In the genomic region with DNA sequence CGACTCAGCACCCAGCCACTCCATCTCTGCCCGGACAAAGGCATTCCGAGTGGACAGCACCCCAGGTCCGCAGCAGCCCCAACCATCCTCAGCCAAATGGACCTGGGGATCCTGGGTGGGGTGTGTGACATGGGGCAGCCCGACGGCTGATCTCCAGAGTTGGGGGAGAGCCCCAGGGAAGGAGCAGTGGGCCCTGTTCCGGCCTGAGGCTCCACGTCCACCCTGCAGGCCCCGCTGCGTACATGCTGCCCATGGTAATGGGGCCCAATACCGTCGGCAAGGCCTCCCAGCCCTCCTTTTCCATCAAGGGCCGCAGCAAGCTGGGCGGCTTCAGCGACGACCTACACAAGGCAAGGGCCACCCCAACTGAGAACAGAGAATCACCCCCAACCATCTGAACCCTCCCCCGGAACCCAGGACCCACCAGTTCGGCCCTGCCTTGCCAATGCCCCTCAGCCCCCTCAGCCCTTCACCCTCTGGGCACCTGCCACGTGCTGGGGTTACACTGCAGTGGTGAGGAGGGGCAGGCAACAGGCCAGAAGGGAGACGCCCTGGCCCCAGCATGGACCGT, we compare ENCODE assay signal across 14 cellular contexts. TPM values are rescaled to one million over a fixed set of nuclear protein-coding genes. Genes with fewer than 3 reads are reported as not detected.
DNase-seq lines count a peak whose midpoint lies in the region; ATAC-seq and TF ChIP-seq lines count a peak whose summit lies in the region.
"Had no signal": no experiment of that assay in that cellular context is flagged by ENCODE, and none has a peak within 500 bp of the region (broad histone marks: within the 10 kb centered on the region; RNA-seq: fewer than 3 reads in every experiment).

No MANE protein-coding gene starts in this region.

- peak in 1 of 2 donors; percentile 1 for DNase-seq in activated naive CD4-positive, alpha-beta T cell treated with anti-CD3 and anti-CD28 coated beads, Interleukin-2, amount 50 U/mL, for 72 hours (ENCODE audit: low spot score in 2 of 2)
- DNase-seq in activated naive CD4-positive, alpha-beta T cell treated with Interleukin-2 at 50 U/mL for 16 hours: no peak
- DNase-seq in right cardiac atrium (peak in 2 of 3 donors; percentile 52 to 56), stomach (peak; percentile 21), HUDEP-2 (lab: John Stamatoyannopoulos, UW; ENCODE audit: unreplicated experiment in 76 of 76) (no peak)
- DNase-seq: activated CD4-positive, alpha-beta T cell treated with anti-CD3 and anti-CD28 coated beads, Interleukin-2, amount 50 U/mL, for 4 hours; activated naive CD8-positive, alpha-beta T cell treated with anti-CD3 and anti-CD28 coated beads, Interleukin-2, amount 50 U/mL, for 24 hours; central memory CD4-positive, alpha-beta T cell; Kasumi-1; NCI-H1417 treated with DMSO at 0.1 percent for 48 hours; SJCRH30; substantia nigra had no signal

- no peaks in the 10 kb centered on the region for H3K9me3 ChIP-seq in right cardiac atrium (ENCODE audit: control insufficient read depth, low read length)
- H3K9me3 ChIP-seq in stomach: no peaks in the 10 kb centered on the region
- H3K9me3 ChIP-seq: SJCRH30 had no signal

- no peaks in the 10 kb centered on the region for H3K9me3 Mint-ChIP-seq in activated naive CD4-positive, alpha-beta T cell treated with anti-CD3 and anti-CD28 coated beads, Interleukin-2, amount 50 U/mL, for 72 hours
- H3K9me3 Mint-ChIP-seq: activated naive CD8-positive, alpha-beta T cell treated with anti-CD3 and anti-CD28 coated beads, Interleukin-2, amount 50 U/mL, for 24 hours had no signal

- H3K27ac ChIP-seq in right cardiac atrium (ENCODE audit: low read length) (no peak overlapping the region), stomach (no peak overlapping the region)
- H3K27ac ChIP-seq: SJCRH30 had no signal

- H3K4me3 ChIP-seq in right cardiac atrium (ENCODE audit: low read length) (no peak overlapping the region), stomach (no peak overlapping the region)
- H3K4me3 ChIP-seq: SJCRH30 had no signal

- H3K27ac Mint-ChIP-seq in activated naive CD4-positive, alpha-beta T cell treated with anti-CD3 and anti-CD28 coated beads, Interleukin-2, amount 50 U/mL, for 72 hours: peak overlapping the region; percentile 86 to 89
- H3K27ac Mint-ChIP-seq: activated naive CD8-positive, alpha-beta T cell treated with anti-CD3 and anti-CD28 coated beads, Interleukin-2, amount 50 U/mL, for 24 hours had no signal

- H3K36me3 ChIP-seq in stomach: peaks cover 5 to 36% (median 30%) of the 10 kb centered on the region in 4 donors

- no peak for ATAC-seq in activated naive CD4-positive, alpha-beta T cell treated with anti-CD3 and anti-CD28 coated beads, Interleukin-2, amount 50 U/mL, for 72 hours
- ATAC-seq in right cardiac atrium (no peak), HG03460 (IDR thresholded peaks at IDR 0.05; ENCODE audit: unreplicated experiment) (no peak)
- ATAC-seq: activated naive CD8-positive, alpha-beta T cell treated with anti-CD3 and anti-CD28 coated beads, Interleukin-2, amount 50 U/mL, for 24 hours had no signal

- 85% methylated on average over 21 of the region's 21 CpGs for WGBS in right cardiac atrium
- 80 to 89% (median 84%) methylated on average over 13 to 21 of the region's 21 CpGs for WGBS in stomach, 5 donors

- peaks cover 0 to 6% of the 10 kb centered on the region in 2 donors for H3K36me3 Mint-ChIP-seq in activated naive CD4-positive, alpha-beta T cell treated with anti-CD3 and anti-CD28 coated beads, Interleukin-2, amount 50 U/mL, for 72 hours

- TF ChIP-seq EP300 in stomach (IDR thresholded peaks at IDR 0.05): no peak

- H3K27me3 ChIP-seq in right cardiac atrium (ENCODE audit: control insufficient read depth, insufficient read depth): no peaks in the 10 kb centered on the region
- no peaks in the 10 kb centered on the region for H3K27me3 ChIP-seq in stomach
- H3K27me3 ChIP-seq: SJCRH30 had no signal

- H3K4me1 ChIP-seq in right cardiac atrium (ENCODE audit: control insufficient read depth, insufficient read depth, low read length): no peaks in the 10 kb centered on the region
- H3K4me1 ChIP-seq in stomach: peaks cover 0 to 22% (median 6%) of the 10 kb centered on the region in 4 donors
- H3K4me1 ChIP-seq: SJCRH30 had no signal

- no peak for TF ChIP-seq POLR2A in stomach (IDR thresholded peaks at IDR 0.05)

- intact Hi-C loops in right cardiac atrium (cut with DNase I) (no loop called here), stomach (cut with DNase I; ENCODE audit: low total_unique reads) (no loop called here)

- TF ChIP-seq CTCF in stomach (IDR thresholded peaks at IDR 0.05): no peak

RNA-seq across cellular contexts. Expression of a gene that starts 5.4 kb away (rescaled TPM):
- total RNA-seq in activated naive CD4-positive, alpha-beta T cell treated with anti-CD3 and anti-CD28 coated beads, Interleukin-2, amount 50 U/mL, for 72 hours: under 1 TPM in 1 of 2 donors, not detected in 1; 0.64 TPM
- total RNA-seq in right cardiac atrium (not detected), stomach (not detected)
- polyA plus RNA-seq in right cardiac atrium (not detected), stomach (not detected)
- total RNA-seq: endothelial cell of umbilical vein, SJCRH30 had no signal
- polyA plus RNA-seq: endothelial cell of umbilical vein had no signal

RNA-seq across cellular contexts. Expression of a gene that starts 8.9 kb away (rescaled TPM):
- total RNA-seq in activated naive CD4-positive, alpha-beta T cell treated with anti-CD3 and anti-CD28 coated beads, Interleukin-2, amount 50 U/mL, for 72 hours: 10 to 100 TPM; 53.3 to 81.6 TPM
- total RNA-seq in right cardiac atrium (10 to 100 TPM; 27.1 to 39.9 (median 35.5) TPM), stomach (10 to 100 TPM in 4 of 5 donors, 1 to 10 TPM in 1; 7.0 to 36.5 (median 25.0) TPM)
- polyA plus RNA-seq in right cardiac atrium (20.9 TPM), stomach (10 to 100 TPM; 21.8 to 38.3 (median 28.1) TPM)

RNA-seq across cellular contexts. Expression of a gene that starts 9.2 kb away (rescaled TPM):
- total RNA-seq in activated naive CD4-positive, alpha-beta T cell treated with anti-CD3 and anti-CD28 coated beads, Interleukin-2, amount 50 U/mL, for 72 hours: 100 to 1,000 TPM; 110 to 179 TPM
- total RNA-seq in right cardiac atrium: 10 to 100 TPM; 52.4 to 80.6 (median 58.5) TPM
- 42.4 TPM for polyA plus RNA-seq in right cardiac atrium
- 100 to 1,000 TPM in 2 of 5 donors, 10 to 100 TPM in 3; 45.2 to 262 (median 72.3) TPM for total RNA-seq in stomach
- polyA plus RNA-seq in stomach: 10 to 100 TPM; 39.2 to 60.8 (median 53.5) TPM

RNA-seq across cellular contexts. Expression of a gene that starts 37.8 kb away (rescaled TPM):
- 10 to 100 TPM; 11.7 to 38.7 TPM for total RNA-seq in activated naive CD4-positive, alpha-beta T cell treated with anti-CD3 and anti-CD28 coated beads, Interleukin-2, amount 50 U/mL, for 72 hours
- total RNA-seq in right cardiac atrium (10 to 100 TPM; 18.5 to 32.5 (median 27.1) TPM), stomach (10 to 100 TPM in 2 of 5 donors, 1 to 10 TPM in 3; 5.4 to 63.7 (median 7.3) TPM)
- polyA plus RNA-seq in right cardiac atrium (23.9 TPM), stomach (10 to 100 TPM; 10.8 to 19.2 (median 13.8) TPM)

RNA-seq across cellular contexts. Expression of a gene that starts 38.5 kb away (rescaled TPM):
- total RNA-seq in activated naive CD4-positive, alpha-beta T cell treated with anti-CD3 and anti-CD28 coated beads, Interleukin-2, amount 50 U/mL, for 72 hours: 100 to 1,000 TPM; 196 to 273 TPM
- total RNA-seq in right cardiac atrium (10 to 100 TPM; 76.8 to 92.9 (median 85.9) TPM), stomach (100 to 1,000 TPM in 2 of 5 donors, 10 to 100 TPM in 3; 36.2 to 132 (median 64.9) TPM)
- polyA plus RNA-seq in right cardiac atrium (106 TPM), stomach (100 to 1,000 TPM; 116 to 126 (median 123) TPM)

Comparison
In these comparisons a context has a peak if more than half of its experiments do, and no peak if none do; other contexts are left out.
1. DNase-seq: peak in right cardiac atrium (2 of 3) and stomach (single experiment); none in activated naive CD4-positive, alpha-beta T cell treated with Interleukin-2 at 50 U/mL for 16 hours (single experiment) and HUDEP-2 (0 of 76).